15 cellular contexts compared by ENCODE assay signal in genomic region chr3:149634072-149634471, GRCh38.
"Had no signal": no experiment of that assay in that cellular context is flagged by ENCODE, and none has a peak within 500 bp of the region (broad histone marks: within the 10 kb centered on the region; RNA-seq: fewer than 3 reads in every experiment).

No MANE protein-coding gene starts in this region.

- H3K9me3 ChIP-seq: ovary, SJSA1, transverse colon had no signal

- H3K36me3 ChIP-seq: neural progenitor cell, ovary, transverse colon had no signal

- H3K4me3 ChIP-seq: lung, neural progenitor cell, ovary, SJSA1, transverse colon had no signal

- H3K27me3 ChIP-seq: neural progenitor cell, ovary, SJSA1 had no signal

- H3K27ac ChIP-seq: neural progenitor cell, SJSA1, transverse colon had no signal

- ATAC-seq: stimulated activated memory B cell treated with anti-CD40 and anti-IgM and Interleukin-4, amounts not matched to agents 10 μg/mL and 1 μg/mL and 100 μg/mL, for 72 hours had no signal

- DNase-seq: activated CD4-positive, alpha-beta T cell treated with anti-CD3 and anti-CD28 coated beads, Interleukin-2, amount 10 ng/mL, durations not matched to agents 7 days and 5 days; activated CD4-positive, CD25-positive, alpha-beta regulatory T cell; activated naive CD4-positive, alpha-beta T cell; activated naive CD8-positive, alpha-beta T cell treated with anti-CD3 and anti-CD28 coated beads, Interleukin-2, amount 10 ng/mL, durations not matched to agents 7 days and 5 days; anterior cingulate cortex; foreskin fibroblast; glutamatergic neuron; stimulated activated CD4-positive, alpha-beta T cell treated with anti-CD3 and anti-CD28 coated beads, Interleukin-12 subunit alpha, Interleukin-12 subunit beta, amount 100 ng/mL, for 4 hours; SW 1271; transverse colon had no signal
